Comparison of ENCODE assay signal across 1 cellular context in the genomic region with DNA sequence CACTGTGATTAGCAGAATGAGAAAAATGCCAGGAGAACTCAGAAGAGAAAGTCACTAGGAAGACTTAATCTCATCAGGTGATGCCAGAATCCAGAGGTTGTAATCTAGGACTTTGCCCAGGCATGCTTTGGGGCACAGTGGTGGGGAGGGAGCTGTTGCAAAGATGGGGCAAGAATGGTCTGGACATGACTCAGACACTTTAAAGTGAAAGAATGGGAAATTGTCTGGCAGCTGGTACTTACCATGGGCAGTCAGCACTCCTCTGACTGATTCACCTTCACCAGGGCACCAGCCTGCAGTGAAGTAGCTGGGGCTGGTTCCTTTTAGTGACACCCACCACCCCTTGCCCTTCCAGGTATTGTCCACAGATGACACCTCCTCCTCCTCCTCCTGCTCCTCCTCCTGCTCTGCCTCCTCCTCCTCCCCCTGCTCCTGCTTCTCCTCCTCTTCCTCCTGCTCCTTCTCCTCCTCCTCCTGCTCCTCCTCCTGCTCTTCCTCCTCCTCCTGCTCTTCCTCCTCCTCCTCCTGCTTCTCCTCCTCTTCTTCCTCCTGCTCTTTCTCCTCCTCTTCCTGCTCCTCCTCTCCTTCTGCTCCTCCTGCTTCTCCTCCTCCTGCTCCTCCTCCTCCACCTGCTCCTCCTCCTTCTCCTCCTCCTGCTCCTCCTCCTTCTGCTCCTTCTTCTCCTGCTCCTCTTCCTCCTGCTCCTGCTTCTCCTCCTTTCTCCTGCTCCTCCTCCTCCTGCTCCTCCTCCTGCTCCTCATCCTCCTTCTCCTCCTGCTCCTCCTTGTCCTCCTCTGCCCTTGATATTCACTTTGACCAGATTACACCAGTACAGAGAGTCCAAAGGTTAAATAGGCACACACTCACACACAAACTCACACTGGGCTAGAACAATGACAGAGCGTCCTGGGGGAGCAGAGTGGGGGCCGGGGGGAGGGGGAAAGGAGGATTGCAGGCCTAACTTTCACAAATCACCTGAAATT.
TF ChIP-seq lines count a peak whose summit lies in the region.

Gene CHD9NB, minus strand, starts transcription at position 379 of the 983 bp plus-strand sequence. CDS start 8,739 bp downstream, outside the sequence.

TF ChIP-seq in HepG2, 621 proteins besides CTCF, POLR2A, EP300 and RAD21 (continued from another document and continues in another):
- TF ChIP-seq HMGXB4 (CRISPR knock-in tag; IDR thresholded peaks at IDR 0.05; ENCODE audit: borderline replicate concordance in 1 of 2, low read depth in 1 of 2) = no peak
- no peak for TF ChIP-seq KDM4B (CRISPR knock-in tag; IDR thresholded peaks at IDR 0.05)
- no peak for TF ChIP-seq U2AF2 (IDR thresholded peaks at IDR 0.05; ENCODE audit: low read depth, low read length)
- TF ChIP-seq ZNF18 (CRISPR knock-in tag; IDR thresholded peaks at IDR 0.05; ENCODE audit: insufficient replicate concordance) = no peak
- TF ChIP-seq, protein P1, sequence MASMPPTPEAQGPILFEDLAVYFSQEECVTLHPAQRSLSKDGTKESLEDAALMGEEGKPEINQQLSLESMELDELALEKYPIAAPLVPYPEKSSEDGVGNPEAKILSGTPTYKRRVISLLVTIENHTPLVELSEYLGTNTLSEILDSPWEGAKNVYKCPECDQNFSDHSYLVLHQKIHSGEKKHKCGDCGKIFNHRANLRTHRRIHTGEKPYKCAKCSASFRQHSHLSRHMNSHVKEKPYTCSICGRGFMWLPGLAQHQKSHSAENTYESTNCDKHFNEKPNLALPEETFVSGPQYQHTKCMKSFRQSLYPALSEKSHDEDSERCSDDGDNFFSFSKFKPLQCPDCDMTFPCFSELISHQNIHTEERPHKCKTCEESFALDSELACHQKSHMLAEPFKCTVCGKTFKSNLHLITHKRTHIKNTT (CRISPR knock-in tag; IDR thresholded peaks at IDR 0.05) = no peak
- no peak for TF ChIP-seq JUN (CRISPR knock-in tag; IDR thresholded peaks at IDR 0.05)
- TF ChIP-seq NFIC (IDR thresholded peaks at IDR 0.05; ENCODE audit: low read length) = no peak; the same call in 1 of the 2 replicates
- TF ChIP-seq KDM5B (CRISPR knock-in tag; IDR thresholded peaks at IDR 0.05; ENCODE audit: borderline replicate concordance) = no peak
- TF ChIP-seq, protein P2, sequence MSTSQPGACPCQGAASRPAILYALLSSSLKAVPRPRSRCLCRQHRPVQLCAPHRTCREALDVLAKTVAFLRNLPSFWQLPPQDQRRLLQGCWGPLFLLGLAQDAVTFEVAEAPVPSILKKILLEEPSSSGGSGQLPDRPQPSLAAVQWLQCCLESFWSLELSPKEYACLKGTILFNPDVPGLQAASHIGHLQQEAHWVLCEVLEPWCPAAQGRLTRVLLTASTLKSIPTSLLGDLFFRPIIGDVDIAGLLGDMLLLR (CRISPR knock-in tag; IDR thresholded peaks at IDR 0.05) = no peak
- TF ChIP-seq ZNF710 (CRISPR knock-in tag; IDR thresholded peaks at IDR 0.05; ENCODE audit: borderline replicate concordance) = no peak
- TF ChIP-seq ZNF383 (CRISPR knock-in tag; IDR thresholded peaks at IDR 0.05; ENCODE audit: borderline replicate concordance) = no peak
- no peak for TF ChIP-seq KLF11 (CRISPR knock-in tag; IDR thresholded peaks at IDR 0.05)
- TF ChIP-seq ETV5 (CRISPR knock-in tag; IDR thresholded peaks at IDR 0.05; ENCODE audit: borderline replicate concordance) = no peak
- TF ChIP-seq ZNF709 (CRISPR knock-in tag; IDR thresholded peaks at IDR 0.05) = no peak
- peak; percentile 11; the same call in 1 of the 2 replicates for TF ChIP-seq FOXP1 (IDR thresholded peaks at IDR 0.05)
- TF ChIP-seq FOXP1 (CRISPR knock-in tag; IDR thresholded peaks at IDR 0.05) = 0 out of 2 replicates have a peak, but pooled peaks have one; percentile 13
- TF ChIP-seq ATF4 (CRISPR knock-in tag; IDR thresholded peaks at IDR 0.05) = peak; percentile 5 to 48; a peak in 1 of 4 replicates
- TF ChIP-seq ARNT2 (CRISPR knock-in tag; IDR thresholded peaks at IDR 0.05; ENCODE audit: low read depth) = no peak
- no peak for TF ChIP-seq NFRKB (IDR thresholded peaks at IDR 0.05)
- no peak for TF ChIP-seq RERE (CRISPR knock-in tag; IDR thresholded peaks at IDR 0.05; ENCODE audit: low read depth)
- no peak for TF ChIP-seq ARNTL (CRISPR knock-in tag; IDR thresholded peaks at IDR 0.05)
- TF ChIP-seq FOXJ3 (CRISPR knock-in tag; IDR thresholded peaks at IDR 0.05; ENCODE audit: borderline replicate concordance) = no peak
- TF ChIP-seq, protein P3, sequence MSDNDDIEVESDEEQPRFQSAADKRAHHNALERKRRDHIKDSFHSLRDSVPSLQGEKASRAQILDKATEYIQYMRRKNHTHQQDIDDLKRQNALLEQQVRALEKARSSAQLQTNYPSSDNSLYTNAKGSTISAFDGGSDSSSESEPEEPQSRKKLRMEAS (IDR thresholded peaks at IDR 0.05) = no peak; the same call in 1 of the 2 replicates
- no peak for TF ChIP-seq PHF8 (CRISPR knock-in tag; IDR thresholded peaks at IDR 0.05)
- TF ChIP-seq ZNF329 (CRISPR knock-in tag; IDR thresholded peaks at IDR 0.05; ENCODE audit: low read depth) = no peak
- peak; percentile 40; the same call in 1 of the 2 replicates for TF ChIP-seq JUND (CRISPR knock-in tag; IDR thresholded peaks at IDR 0.05)
- no peak for TF ChIP-seq ZNF205 (CRISPR knock-in tag; IDR thresholded peaks at IDR 0.05)
- TF ChIP-seq UBTF (CRISPR knock-in tag; IDR thresholded peaks at IDR 0.05) = peak; percentile 32; the same call in 1 of the 2 replicates
- TF ChIP-seq ZNF790 (CRISPR knock-in tag; IDR thresholded peaks at IDR 0.05; ENCODE audit: borderline replicate concordance) = no peak
- TF ChIP-seq NR2F1 (CRISPR knock-in tag; IDR thresholded peaks at IDR 0.05) = 0 out of 4 replicates have a peak, but pooled peaks of 1 of the 2 experiments have one; percentile 24
- no peak for TF ChIP-seq FOXC1 (CRISPR knock-in tag; IDR thresholded peaks at IDR 0.05; ENCODE audit: borderline replicate concordance)
- TF ChIP-seq ZBTB26 (CRISPR knock-in tag; IDR thresholded peaks at IDR 0.05; ENCODE audit: borderline replicate concordance) = no peak
- peak; percentile 45; the same call in 1 of the 2 replicates for TF ChIP-seq RCOR2 (CRISPR knock-in tag; IDR thresholded peaks at IDR 0.05)
- no peak for TF ChIP-seq ZNF788 (CRISPR knock-in tag; IDR thresholded peaks at IDR 0.05; ENCODE audit: borderline replicate concordance)
- no peak for TF ChIP-seq MYNN (CRISPR knock-in tag; IDR thresholded peaks at IDR 0.05; ENCODE audit: low read depth)
